In the genomic region with DNA sequence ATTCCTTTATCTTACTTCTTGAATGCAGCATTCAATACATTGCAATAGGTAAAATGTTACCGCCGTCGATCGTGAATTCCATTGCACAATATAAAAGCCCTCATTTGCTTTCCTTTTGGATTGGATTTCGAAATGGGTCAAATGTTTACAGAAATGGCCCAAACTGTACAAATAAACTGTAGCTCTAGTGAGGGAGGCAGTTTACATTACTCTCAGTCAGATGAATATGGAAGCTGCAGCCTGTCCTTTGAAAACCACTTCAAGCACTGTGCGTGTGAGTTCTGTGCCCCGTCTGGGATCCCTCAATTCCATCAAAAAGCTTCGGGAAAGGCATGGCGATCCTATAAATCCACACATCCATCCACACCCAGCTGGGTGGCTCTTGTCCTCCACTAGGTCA, we compare ENCODE assay signal across 2 cellular contexts.
TF ChIP-seq lines count a peak whose summit lies in the region.

No MANE protein-coding gene starts in this region.

TF ChIP-seq in IMR-90, 13 proteins besides CTCF, POLR2A, EP300 and RAD21:
- TF ChIP-seq CEBPB (IDR thresholded peaks at IDR 0.05; ENCODE audit: low read depth, low read length) (peak; percentile 97), RCOR1 (IDR thresholded peaks at IDR 0.05; ENCODE audit: insufficient replicate concordance, low read length) (no peak), NFE2L2 (IDR thresholded peaks at IDR 0.05; ENCODE audit: low read depth, low read length) (no peak), RFX5 (IDR thresholded peaks at IDR 0.05; ENCODE audit: low read depth, low read length) (no peak), MAZ (IDR thresholded peaks at IDR 0.05; ENCODE audit: borderline replicate concordance, low read depth, low read length) (no peak), CHD1 (IDR thresholded peaks at IDR 0.05; ENCODE audit: low read depth, low read length) (no peak), SMC3 (IDR thresholded peaks at IDR 0.05; ENCODE audit: low read depth, low read length) (no peak)
- TF ChIP-seq, protein P1, sequence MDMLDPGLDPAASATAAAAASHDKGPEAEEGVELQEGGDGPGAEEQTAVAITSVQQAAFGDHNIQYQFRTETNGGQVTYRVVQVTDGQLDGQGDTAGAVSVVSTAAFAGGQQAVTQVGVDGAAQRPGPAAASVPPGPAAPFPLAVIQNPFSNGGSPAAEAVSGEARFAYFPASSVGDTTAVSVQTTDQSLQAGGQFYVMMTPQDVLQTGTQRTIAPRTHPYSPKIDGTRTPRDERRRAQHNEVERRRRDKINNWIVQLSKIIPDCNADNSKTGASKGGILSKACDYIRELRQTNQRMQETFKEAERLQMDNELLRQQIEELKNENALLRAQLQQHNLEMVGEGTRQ (IDR thresholded peaks at IDR 0.05; ENCODE audit: low read depth, low read length): no peak

TF ChIP-seq in H1, 55 proteins besides CTCF, POLR2A, EP300 and RAD21:
- TF ChIP-seq SAP30 (IDR thresholded peaks at IDR 0.05; ENCODE audit: insufficient read depth, insufficient replicate concordance, low read length): no peak
- TF ChIP-seq JUND (IDR thresholded peaks at IDR 0.05; ENCODE audit: low read length): no peak
- TF ChIP-seq, protein P2, sequence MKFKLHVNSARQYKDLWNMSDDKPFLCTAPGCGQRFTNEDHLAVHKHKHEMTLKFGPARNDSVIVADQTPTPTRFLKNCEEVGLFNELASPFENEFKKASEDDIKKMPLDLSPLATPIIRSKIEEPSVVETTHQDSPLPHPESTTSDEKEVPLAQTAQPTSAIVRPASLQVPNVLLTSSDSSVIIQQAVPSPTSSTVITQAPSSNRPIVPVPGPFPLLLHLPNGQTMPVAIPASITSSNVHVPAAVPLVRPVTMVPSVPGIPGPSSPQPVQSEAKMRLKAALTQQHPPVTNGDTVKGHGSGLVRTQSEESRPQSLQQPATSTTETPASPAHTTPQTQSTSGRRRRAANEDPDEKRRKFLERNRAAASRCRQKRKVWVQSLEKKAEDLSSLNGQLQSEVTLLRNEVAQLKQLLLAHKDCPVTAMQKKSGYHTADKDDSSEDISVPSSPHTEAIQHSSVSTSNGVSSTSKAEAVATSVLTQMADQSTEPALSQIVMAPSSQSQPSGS (IDR thresholded peaks at IDR 0.05; ENCODE audit: low read length): no peak
- no peak for TF ChIP-seq TEAD4 (IDR thresholded peaks at IDR 0.05; ENCODE audit: low read depth, low read length)
- TF ChIP-seq SP4 (IDR thresholded peaks at IDR 0.05; ENCODE audit: low read length): no peak
- no peak for TF ChIP-seq CBX8 (IDR thresholded peaks at IDR 0.05; ENCODE audit: borderline replicate concordance, low read depth, low read length)
- no peak for TF ChIP-seq CHD2 (IDR thresholded peaks at IDR 0.05; ENCODE audit: low read length)
- TF ChIP-seq MAFK (IDR thresholded peaks at IDR 0.05; ENCODE audit: low read depth, low read length): no peak
- no peak for TF ChIP-seq HDAC2 (IDR thresholded peaks at IDR 0.05; ENCODE audit: borderline replicate concordance in 1 of 2, low read depth in 2 of 2, low read length in 2 of 2)
- TF ChIP-seq NANOG (IDR thresholded peaks at IDR 0.05; ENCODE audit: insufficient read depth, low read depth, low read length, poor library complexity, severe bottlenecking): no peak
- no peak for TF ChIP-seq KDM5A (IDR thresholded peaks at IDR 0.05; ENCODE audit: low read length)
- no peak for TF ChIP-seq POLR2AphosphoS5 (IDR thresholded peaks at IDR 0.05; ENCODE audit: low read depth, low read length)
